Comparison of ENCODE assay signal across 10 cellular contexts in the genomic region with DNA sequence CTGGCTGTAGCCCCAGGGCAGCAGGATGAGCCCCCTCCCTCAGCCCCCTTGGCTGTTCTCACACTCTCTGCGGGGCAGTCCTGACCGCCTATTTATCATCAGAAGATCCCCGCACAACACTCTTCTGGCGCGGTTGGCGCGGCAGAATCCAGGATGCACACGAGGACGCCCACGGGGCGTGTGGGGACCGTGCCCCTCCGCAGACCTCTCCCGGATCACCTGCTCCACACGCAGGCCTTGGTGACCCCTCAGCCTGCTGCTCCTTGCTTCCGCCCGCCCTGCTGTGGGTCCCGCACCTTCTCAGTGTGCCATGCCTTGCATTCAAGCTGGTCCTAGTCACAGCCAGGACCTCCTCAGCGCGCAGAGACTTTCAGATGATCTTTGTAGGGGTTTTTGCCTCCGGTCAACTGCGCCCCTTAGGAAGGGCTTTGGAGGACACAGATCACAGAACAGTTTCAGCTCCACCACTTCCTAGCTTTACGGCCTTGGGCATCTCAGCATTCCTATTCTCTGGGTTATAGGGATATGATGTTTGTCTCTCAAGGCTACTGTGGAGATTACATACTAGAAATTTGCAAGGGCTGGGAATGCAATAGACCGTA. TPM values are rescaled to one million over a fixed set of nuclear protein-coding genes. Genes with fewer than 3 reads are reported as not detected.
DNase-seq lines count a peak whose midpoint lies in the region; ATAC-seq and TF ChIP-seq lines count a peak whose summit lies in the region.
"Had no signal": no experiment of that assay in that cellular context is flagged by ENCODE, and none has a peak within 500 bp of the region (broad histone marks: within the 10 kb centered on the region; RNA-seq: fewer than 3 reads in every experiment).

No MANE protein-coding gene starts in this region.

- H3K27ac Mint-ChIP-seq in activated B cell treated with CpG ODN at 0.5 μM for 24 hours = no peak overlapping the region

- peaks cover 37% of the 10 kb centered on the region for H3K4me1 ChIP-seq in iPS-18a (ENCODE audit: control insufficient read depth, low read depth, low read length)
- H3K4me1 ChIP-seq in smooth muscle cell (ENCODE audit: low read depth) = peaks cover 19% of the 10 kb centered on the region

- H3K27me3 Mint-ChIP-seq in activated B cell treated with CpG ODN at 0.5 μM for 24 hours = peaks cover 50% of the 10 kb centered on the region

- DNase-seq in NCI-H2227 (lab: John Stamatoyannopoulos, UW; ENCODE audit: unreplicated experiment) (peak; percentile 43), NCI-H2227 treated with DMSO at 0.1 percent for 48 hours (lab: John Stamatoyannopoulos, UW) (no peak), activated B cell treated with CpG ODN at 0.5 μM for 24 hours (no peak), smooth muscle cell (lab: John Stamatoyannopoulos, UW; ENCODE audit: unreplicated experiment) (no peak), Kasumi-1 (lab: John Stamatoyannopoulos, UW) (no peak), HCEC 1CT (no peak), medulla oblongata (ENCODE audit: extremely low spot score) (no peak)
- DNase-seq: stimulated activated naive CD4-positive, alpha-beta T cell treated with Interleukin-2 at 50 U/mL for 16 hours had no signal

- CTCF ChIA-PET in activated B cell treated with CpG ODN at 0.5 μM for 24 hours (lab: Charles Lee) = interaction anchor here (3.2 kb wide), 1 partner anchor 19 kb away, joined by 12 read pairs; no protein-coding TSS in a partner anchor

- H3K27me3 ChIP-seq in iPS-18a (ENCODE audit: control insufficient read depth, insufficient read depth, low read length) = peaks cover 28% of the 10 kb centered on the region
- peaks cover 3% of the 10 kb centered on the region for H3K27me3 ChIP-seq in smooth muscle cell (ENCODE audit: low read depth)

- H3K36me3 ChIP-seq in iPS-18a (ENCODE audit: control insufficient read depth, low read depth, low read length) (no peaks in the 10 kb centered on the region), smooth muscle cell (ENCODE audit: low read depth) (no peaks in the 10 kb centered on the region)

- H3K36me3 Mint-ChIP-seq in activated B cell treated with CpG ODN at 0.5 μM for 24 hours (ENCODE audit: low read depth) = no peaks in the 10 kb centered on the region

- no peaks in the 10 kb centered on the region for H3K9me3 Mint-ChIP-seq in activated B cell treated with CpG ODN at 0.5 μM for 24 hours

- H3K27ac ChIP-seq in iPS-18a (ENCODE audit: low read length) = no peak overlapping the region
- H3K27ac ChIP-seq in smooth muscle cell (ENCODE audit: low read depth) = no peak overlapping the region
- H3K27ac ChIP-seq: 22Rv1 had no signal

- no peak for ATAC-seq in activated B cell treated with CpG ODN at 0.5 μM for 24 hours (ENCODE audit: low read depth)

- H2AFZ ChIP-seq in smooth muscle cell (ENCODE audit: low read depth) = peak overlapping the region; percentile 99

- peak overlapping the region; percentile 62 for H3K4me3 Mint-ChIP-seq in activated B cell treated with CpG ODN at 0.5 μM for 24 hours

- H3K9ac ChIP-seq in iPS-18a (ENCODE audit: low read length) (no peak overlapping the region), smooth muscle cell (ENCODE audit: low read depth) (no peak overlapping the region)

- WGBS in smooth muscle cell (ENCODE audit: low lambda C conversion rate) = 82% methylated on average over 19 of the region's 24 CpGs

- peaks cover 7% of the 10 kb centered on the region for H3K4me1 Mint-ChIP-seq in activated B cell treated with CpG ODN at 0.5 μM for 24 hours

- POLR2A ChIA-PET in activated B cell treated with CpG ODN at 0.5 μM for 24 hours (lab: Charles Lee) = no interaction called here

- H3K79me2 ChIP-seq in smooth muscle cell (ENCODE audit: low read depth) = peaks cover 14% of the 10 kb centered on the region

- H3K4me3 ChIP-seq in iPS-18a (ENCODE audit: low read length) = peak overlapping the region; percentile 62
- peak overlapping the region; percentile 71 for H3K4me3 ChIP-seq in smooth muscle cell

- H3F3A ChIP-seq in smooth muscle cell (ENCODE audit: low read depth) = peaks cover 2% of the 10 kb centered on the region

- intact Hi-C loops in activated B cell treated with CpG ODN at 0.5 μM for 24 hours (cut with micrococcal nuclease) = no loop called here

- H4K20me1 ChIP-seq in smooth muscle cell (ENCODE audit: low read depth) = peaks cover 36% of the 10 kb centered on the region

- H3K9me3 ChIP-seq in iPS-18a (ENCODE audit: control insufficient read depth, low read depth, low read length) (no peaks in the 10 kb centered on the region), smooth muscle cell (replicated peaks; ENCODE audit: low read depth) (no peaks in the 10 kb centered on the region)

- TF ChIP-seq CTCF in activated B cell treated with CpG ODN at 0.5 μM for 24 hours (IDR thresholded peaks at IDR 0.05) (no peak), smooth muscle cell (IDR thresholded peaks at IDR 0.05; ENCODE audit: borderline replicate concordance, insufficient read depth, poor library complexity, severe bottlenecking) (no peak)

- H3K4me2 ChIP-seq in smooth muscle cell = peak overlapping the region; percentile 90

RNA-seq across cellular contexts. Expression of a gene that starts 0.8 kb away (rescaled TPM):
- total RNA-seq in activated B cell treated with CpG ODN at 0.5 μM for 24 hours (not detected in 2 replicates), smooth muscle cell (9.5 and 11.5 TPM in 2 replicates)
- polyA plus RNA-seq in smooth muscle cell = 5.2 and 6.0 TPM in 2 replicates

Comparison
In these comparisons a context has a peak if more than half of its experiments do, and no peak if none do; other contexts are left out.
1. RNA of a gene that starts 0.8 kb away (total RNA-seq): 9.5 to 11.5 TPM in smooth muscle cell; not detected in activated B cell treated with CpG ODN at 0.5 μM for 24 hours; every median in the first group is over 10 times any median in the second.